ENCODE assay signal across 15 cellular contexts in genomic region chr20:53606364-53606985, GRCh38. TPM values are rescaled to one million over a fixed set of nuclear protein-coding genes. Genes with fewer than 3 reads are reported as not detected.
DNase-seq lines count a peak whose midpoint lies in the region; ATAC-seq and TF ChIP-seq lines count a peak whose summit lies in the region.
"Had no signal": no experiment of that assay in that cellular context is flagged by ENCODE, and none has a peak within 500 bp of the region (broad histone marks: within the 10 kb centered on the region; RNA-seq: fewer than 3 reads in every experiment).

No MANE protein-coding gene starts in this region.

- TF ChIP-seq CTCF in activated CD8-positive, alpha-beta T cell treated with anti-CD3 and anti-CD28 coated beads for 36 hours (IDR thresholded peaks at IDR 0.05) = no peak
- TF ChIP-seq CTCF in natural killer cell (IDR thresholded peaks at IDR 0.05) = no peak

- no peak overlapping the region for H3K4me3 ChIP-seq in CD4-positive, alpha-beta memory T cell (ENCODE audit: low read length in 2 of 2)
- H3K4me3 ChIP-seq: suprapubic skin had no signal

- H3K36me3 Mint-ChIP-seq in activated CD8-positive, alpha-beta T cell treated with anti-CD3 and anti-CD28 coated beads for 36 hours (ENCODE audit: low read depth) = peaks cover 19% of the 10 kb centered on the region
- H3K36me3 Mint-ChIP-seq in natural killer cell = no peaks in the 10 kb centered on the region
- H3K36me3 Mint-ChIP-seq in CD4-positive, alpha-beta memory T cell = peaks cover 17 to 23% of the 10 kb centered on the region in 2 donors
- H3K36me3 Mint-ChIP-seq: naive B cell had no signal

- ATAC-seq in left cardiac atrium (peak; percentile 30 to 38), left ventricle myocardium superior (no peak), natural killer cell (no peak)
- ATAC-seq in activated CD8-positive, alpha-beta T cell treated with anti-CD3 and anti-CD28 coated beads for 36 hours = no peak
- ATAC-seq: activated CD4-positive, alpha-beta T cell treated with anti-CD3 and anti-CD28 coated beads for 36 hours; activated naive CD4-positive, alpha-beta T cell treated with anti-CD3 and anti-CD28 coated beads, Interleukin-2, amount 50 U/mL, for 72 hours had no signal

- no peaks in the 10 kb centered on the region for H3K27me3 Mint-ChIP-seq in activated CD8-positive, alpha-beta T cell treated with anti-CD3 and anti-CD28 coated beads for 36 hours
- H3K27me3 Mint-ChIP-seq in natural killer cell (ENCODE audit: low read depth in 2 of 2) = no peaks in the 10 kb centered on the region
- no peaks in the 10 kb centered on the region for H3K27me3 Mint-ChIP-seq in CD4-positive, alpha-beta memory T cell
- H3K27me3 Mint-ChIP-seq: activated CD4-positive, alpha-beta T cell treated with anti-CD3 and anti-CD28 coated beads for 36 hours; naive B cell had no signal

- H3K27ac ChIP-seq in CD4-positive, alpha-beta memory T cell (ENCODE audit: low read depth, low read length) = no peak overlapping the region
- H3K27ac ChIP-seq: suprapubic skin had no signal

- no peak overlapping the region for H3K4me3 Mint-ChIP-seq in activated CD8-positive, alpha-beta T cell treated with anti-CD3 and anti-CD28 coated beads for 36 hours
- H3K4me3 Mint-ChIP-seq in natural killer cell = no peak overlapping the region
- H3K4me3 Mint-ChIP-seq in CD4-positive, alpha-beta memory T cell = peak overlapping the region in 1 of 8 donors; percentile 3
- H3K4me3 Mint-ChIP-seq: activated CD4-positive, alpha-beta T cell treated with anti-CD3 and anti-CD28 coated beads for 36 hours had no signal

- no peaks in the 10 kb centered on the region for H3K27me3 ChIP-seq in CD4-positive, alpha-beta memory T cell (ENCODE audit: insufficient read depth, low read length)
- H3K27me3 ChIP-seq: suprapubic skin had no signal

- peaks cover 37% of the 10 kb centered on the region for H3K4me1 ChIP-seq in CD4-positive, alpha-beta memory T cell (ENCODE audit: insufficient read depth, low read length)

- no peaks in the 10 kb centered on the region for H3K36me3 ChIP-seq in CD4-positive, alpha-beta memory T cell (ENCODE audit: insufficient read depth, low read length)
- H3K36me3 ChIP-seq: suprapubic skin had no signal

- H3K4me1 Mint-ChIP-seq in activated CD8-positive, alpha-beta T cell treated with anti-CD3 and anti-CD28 coated beads for 36 hours (ENCODE audit: low read depth) = peaks cover 35% of the 10 kb centered on the region
- peaks cover 17 to 23% of the 10 kb centered on the region in 2 donors for H3K4me1 Mint-ChIP-seq in natural killer cell
- peaks cover 19 to 48% (median 33%) of the 10 kb centered on the region in 4 donors for H3K4me1 Mint-ChIP-seq in CD4-positive, alpha-beta memory T cell

- intact Hi-C loops in left cardiac atrium (cut with DNase I) = no loop called here
- intact Hi-C loops in left ventricle myocardium superior (cut with micrococcal nuclease) = no loop called here
- intact Hi-C loops in activated CD8-positive, alpha-beta T cell treated with anti-CD3 and anti-CD28 coated beads for 36 hours (cut with micrococcal nuclease) = no loop called here
- intact Hi-C loops in natural killer cell (cut with micrococcal nuclease) = loop anchor here (5.0 kb wide), 1 partner anchor 36 kb away; no protein-coding TSS in a partner anchor
- intact Hi-C loops in CD4-positive, alpha-beta memory T cell (cut with micrococcal nuclease) = no loop called here

- CTCF ChIA-PET in activated CD8-positive, alpha-beta T cell treated with anti-CD3 and anti-CD28 coated beads for 36 hours (lab: Charles Lee) = no interaction called here
- CTCF ChIA-PET in CD4-positive, alpha-beta memory T cell (lab: Charles Lee; ENCODE audit: partially characterized antibody) = interaction anchor here (1.2 kb wide), 1 partner anchor 62 kb away, joined by 3 read pairs; no protein-coding TSS in a partner anchor

- H3K27ac Mint-ChIP-seq in activated CD8-positive, alpha-beta T cell treated with anti-CD3 and anti-CD28 coated beads for 36 hours = peak overlapping the region; percentile 25
- no peak overlapping the region for H3K27ac Mint-ChIP-seq in natural killer cell
- H3K27ac Mint-ChIP-seq in CD4-positive, alpha-beta memory T cell = peak overlapping the region in 3 of 7 donors; percentile 24 to 37 (median 29)
- H3K27ac Mint-ChIP-seq: activated CD4-positive, alpha-beta T cell treated with anti-CD3 and anti-CD28 coated beads for 36 hours; activated naive CD4-positive, alpha-beta T cell treated with anti-CD3 and anti-CD28 coated beads, Interleukin-2, amount 50 U/mL, for 72 hours had no signal

- POLR2A ChIA-PET in activated CD8-positive, alpha-beta T cell treated with anti-CD3 and anti-CD28 coated beads for 36 hours (lab: Charles Lee) = no interaction called here
- POLR2A ChIA-PET in CD4-positive, alpha-beta memory T cell (lab: Charles Lee; ENCODE audit: partially characterized antibody) = interaction anchor here (0.6 to 7.4 kb wide), 4 partner anchors 11 to 300 kb away, joined by 3 to 198 read pairs (median 116); partner anchors contain the start of gene ZNF217

- no peaks in the 10 kb centered on the region for H3K9me3 Mint-ChIP-seq in activated CD8-positive, alpha-beta T cell treated with anti-CD3 and anti-CD28 coated beads for 36 hours
- no peaks in the 10 kb centered on the region for H3K9me3 Mint-ChIP-seq in natural killer cell
- peaks cover 0 to 3% (median 0%) of the 10 kb centered on the region in 8 donors for H3K9me3 Mint-ChIP-seq in CD4-positive, alpha-beta memory T cell
- H3K9me3 Mint-ChIP-seq: activated naive CD4-positive, alpha-beta T cell treated with anti-CD3 and anti-CD28 coated beads, Interleukin-2, amount 50 U/mL, for 72 hours; naive B cell had no signal

- DNase-seq in left cardiac atrium (no peak), left ventricle myocardium superior (no peak), glomerular visceral epithelial cell (ENCODE audit: extremely low spot score) (peak; percentile 43), HT-29 (ENCODE audit: low spot score) (no peak), COR-L47 (lab: John Stamatoyannopoulos, UW) (no peak), natural killer cell (no peak)
- DNase-seq in activated CD8-positive, alpha-beta T cell treated with anti-CD3 and anti-CD28 coated beads for 36 hours = no peak
- no peak for DNase-seq in CD4-positive, alpha-beta memory T cell
- DNase-seq: activated CD4-positive, alpha-beta T cell treated with anti-CD3 and anti-CD28 coated beads for 36 hours; effector memory CD4-positive, alpha-beta T cell; naive B cell; SHP77; stimulated activated CD4-positive, alpha-beta T cell treated with anti-CD3 and anti-CD28 coated beads, Interleukin-2, amount 100 ng/mL, for 48 hours had no signal

- H3K9me3 ChIP-seq in CD4-positive, alpha-beta memory T cell (ENCODE audit: control insufficient read depth in 1 of 2, low read length in 2 of 2) = no peaks in the 10 kb centered on the region
- H3K9me3 ChIP-seq: suprapubic skin had no signal

RNA-seq across cellular contexts. Expression of gene ZNF217, which starts 12.8 kb away (rescaled TPM):
- 10 to 100 TPM; 12.6 to 15.8 TPM for total RNA-seq in left cardiac atrium
- total RNA-seq in left ventricle myocardium superior = 8.0 TPM
- 10 to 100 TPM; 51.3 to 51.8 TPM for total RNA-seq in activated CD8-positive, alpha-beta T cell treated with anti-CD3 and anti-CD28 coated beads for 36 hours
- total RNA-seq in HT-29 (2014; rRNA removed; shearing (Covaris generic)) = 16.9 and 19.2 TPM in 2 replicates
- 10 to 100 TPM; 56.1 to 69.1 (median 59.0) TPM for total RNA-seq in natural killer cell
- total RNA-seq in CD4-positive, alpha-beta memory T cell = 100 to 1,000 TPM; 100 to 111 TPM
- 10 to 100 TPM; 11.6 to 28.6 TPM for polyA plus RNA-seq in CD4-positive, alpha-beta memory T cell

Comparison
In these comparisons a context has a peak if more than half of its experiments do, and no peak if none do; other contexts are left out.
1. ATAC-seq: peak in left cardiac atrium (2 of 2); none in left ventricle myocardium superior (single experiment), activated CD8-positive, alpha-beta T cell treated with anti-CD3 and anti-CD28 coated beads for 36 hours (single experiment) and natural killer cell (0 of 3).